ENCODE assay signal across 13 cellular contexts in the genomic region with DNA sequence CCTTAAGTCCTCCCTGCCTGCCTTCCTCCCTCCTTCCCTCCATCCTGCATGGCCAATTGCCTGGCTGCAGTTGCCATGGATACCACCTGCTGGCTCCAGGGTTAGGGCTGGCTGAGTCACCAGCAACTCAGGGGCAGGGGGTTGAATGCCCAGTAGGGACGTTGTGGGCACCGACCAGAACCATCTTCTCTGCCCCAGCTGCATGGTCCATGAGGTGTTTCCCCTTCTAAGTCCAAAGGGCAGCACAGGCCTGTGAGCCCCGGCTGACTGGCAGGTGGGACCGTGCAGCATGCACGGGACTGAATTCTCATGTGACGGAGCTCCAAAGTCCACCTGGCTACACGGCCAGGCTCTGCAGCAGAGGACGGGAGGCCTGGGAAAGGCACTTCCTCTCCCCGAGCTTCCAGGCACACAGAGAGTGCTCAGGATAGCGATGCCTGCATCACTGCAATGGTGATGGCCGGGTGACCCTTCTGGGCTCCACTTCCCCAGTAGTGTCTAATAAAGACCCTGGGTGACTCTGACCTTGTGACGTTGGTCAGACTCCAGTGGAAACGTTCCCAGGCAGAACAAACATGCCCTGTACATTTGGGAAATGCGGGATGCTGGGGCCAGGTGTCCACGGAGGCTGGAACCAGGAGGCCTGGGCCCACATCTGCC. TPM values are rescaled to one million over a fixed set of nuclear protein-coding genes. Genes with fewer than 3 reads are reported as not detected.
A peak's percentile ranks its signal among the peaks of the same experiment; 100 is the strongest.
DNase-seq lines count a peak whose midpoint lies in the region; ATAC-seq lines count a peak whose summit lies in the region.
"Had no signal": no experiment of that assay in that cellular context is flagged by ENCODE, and none has a peak within 500 bp of the region (broad histone marks: within the 10 kb centered on the region; RNA-seq: fewer than 3 reads in every experiment).

No MANE protein-coding gene starts in this region.

- intact Hi-C loops in left colon (cut with DNase I, micrococcal nuclease) = no loop called here

- peak overlapping the region; percentile 23 for H3K27ac ChIP-seq in subcutaneous abdominal adipose tissue (ENCODE audit: low read depth, low read length)
- H3K27ac ChIP-seq: 22Rv1 had no signal

- DNase-seq in DMS 273 (lab: John Stamatoyannopoulos, UW; ENCODE audit: unreplicated experiment) (peak; percentile 32), DMS 273 treated with DMSO at 0.1 percent for 48 hours (lab: John Stamatoyannopoulos, UW) (no peak), SW480 (ENCODE audit: low spot score) (peak; percentile 68), left colon (peak; percentile 81 to 88), SKM-1 (lab: John Stamatoyannopoulos, UW; ENCODE audit: unreplicated experiment) (no peak), Kasumi-1 (lab: John Stamatoyannopoulos, UW) (no peak)
- DNase-seq: activated T-cell treated with anti-CD3 and anti-CD28 coated beads, Interleukin-2, amount 50 U/mL, for 48 hours; anterior cingulate cortex; naive thymus-derived CD4-positive, alpha-beta T cell; NCI-H2171 had no signal

- H3K9me3 ChIP-seq in subcutaneous abdominal adipose tissue (ENCODE audit: control insufficient read depth in 5 of 5, low read length in 5 of 5) = no peaks in the 10 kb centered on the region

- H3K27me3 ChIP-seq in subcutaneous abdominal adipose tissue (ENCODE audit: control insufficient read depth in 5 of 5, insufficient read depth in 4 of 5, low read length in 5 of 5) = peaks cover 0 to 3% (median 0%) of the 10 kb centered on the region in 5 donors

- peaks cover 0 to 17% (median 12%) of the 10 kb centered on the region in 5 donors for H3K36me3 ChIP-seq in subcutaneous abdominal adipose tissue (ENCODE audit: control insufficient read depth in 5 of 5, insufficient read depth in 5 of 5, low read length in 5 of 5)

- H3K4me1 ChIP-seq in subcutaneous abdominal adipose tissue (ENCODE audit: control insufficient read depth in 5 of 5, insufficient read depth in 5 of 5, low read length in 5 of 5) = peaks cover 19 to 75% (median 61%) of the 10 kb centered on the region in 5 donors

- H3K4me3 ChIP-seq in subcutaneous abdominal adipose tissue (ENCODE audit: low read depth in 1 of 5, low read length in 5 of 5) = no peak overlapping the region

- no peak overlapping the region for H3K9ac ChIP-seq in subcutaneous abdominal adipose tissue (ENCODE audit: low read length in 5 of 5)

- ATAC-seq in left colon = peak; percentile 75
- no peak for ATAC-seq in HG03354 (IDR thresholded peaks at IDR 0.05; ENCODE audit: poor library complexity, severe bottlenecking, unreplicated experiment)
- ATAC-seq: naive thymus-derived CD4-positive, alpha-beta T cell had no signal

RNA-seq across cellular contexts. Expression of a gene that starts 5.7 kb away (rescaled TPM):
- 100 to 1,000 TPM; 264 to 515 TPM for total RNA-seq in left colon

Comparison
In these comparisons a context has a peak if more than half of its experiments do, and no peak if none do; other contexts are left out.
1. DNase-seq: peak in DMS 273 (single experiment), SW480 (single experiment) and left colon (2 of 2); none in DMS 273 treated with DMSO at 0.1 percent for 48 hours (single experiment), SKM-1 (single experiment) and Kasumi-1 (0 of 2).